ENCODE assay signal across 8 cellular contexts in genomic region chr1:67053535-67053784, GRCh38. TPM values are rescaled to one million over a fixed set of nuclear protein-coding genes. Genes with fewer than 3 reads are reported as not detected.
A peak's percentile ranks its signal among the peaks of the same experiment; 100 is the strongest.
DNase-seq lines count a peak whose midpoint lies in the region; ATAC-seq and TF ChIP-seq lines count a peak whose summit lies in the region.

No MANE protein-coding gene starts in this region.

- WGBS in ectodermal cell, 2 experiments, result 0% methylated on average over 34 of the region's 34 CpGs

- H3K4me1 Mint-ChIP-seq in T-cell (peaks cover 30 to 34% (median 30%) of the 10 kb centered on the region in 3 donors), memory B cell (peaks cover 10% of the 10 kb centered on the region)

- no peaks in the 10 kb centered on the region for H3K27me3 ChIP-seq in ectodermal cell (ENCODE audit: control insufficient read depth, insufficient read depth, low read length, poor library complexity, severe bottlenecking)
- H3K27me3 ChIP-seq in tibial artery, result no peaks in the 10 kb centered on the region

- H3K4me3 ChIP-seq in ectodermal cell (ENCODE audit: insufficient read depth, low read depth, low read length) (peak overlapping the region; percentile 88), tibial artery (peak overlapping the region; percentile 74 to 81)

- intact Hi-C loops in tibial artery (cut with DNase I; ENCODE audit: low total_unique reads), result loop anchor here (5.0 to 10.0 kb wide), 3 partner anchors 36 to 129 kb away; partner anchors contain the start of genes DNAI4 and MIER1

- H3K4me1 ChIP-seq in ectodermal cell (ENCODE audit: control insufficient read depth, insufficient read depth, low read length), result no peaks in the 10 kb centered on the region
- peaks cover 0 to 30% (median 11%) of the 10 kb centered on the region in 4 donors for H3K4me1 ChIP-seq in tibial artery

- H3K27ac Mint-ChIP-seq in T-cell (peak overlapping the region; percentile 92 to 96), memory B cell (peak overlapping the region; percentile 94)

- no peaks in the 10 kb centered on the region for H3K9me3 Mint-ChIP-seq in T-cell
- H3K9me3 Mint-ChIP-seq in memory B cell, result no peaks in the 10 kb centered on the region

- no peak for TF ChIP-seq CTCF in tibial artery (IDR thresholded peaks at IDR 0.05)

- H3K4me3 Mint-ChIP-seq in T-cell, result peak overlapping the region; percentile 87 to 93 (median 89)
- H3K4me3 Mint-ChIP-seq in memory B cell, result peak overlapping the region; percentile 96

- POLR2A ChIA-PET in T-cell (lab: Charles Lee), result interaction anchor here (0.5 to 1.5 kb wide), 6 partner anchors 35 to 375 kb away, joined by 3 read pairs; partner anchors contain the start of genes DNAI4 (in 1 of the 2) and MIER1 (in 1 of the 2)

- CTCF ChIA-PET in T-cell (lab: Charles Lee), result interaction anchor here (0.6 to 1.2 kb wide), 6 partner anchors 58 to 208 kb away, joined by 3 to 9 read pairs (median 4); no protein-coding TSS in a partner anchor

- ATAC-seq in HG02970 (IDR thresholded peaks at IDR 0.05; ENCODE audit: low FRiP score, unreplicated experiment) (peak; percentile 18), T-cell (replicated peaks in 1 of 4) (peak; percentile 40 to 51 (median 48)), memory B cell (ENCODE audit: low read depth) (peak; percentile 37)

- H3K9me3 ChIP-seq in ectodermal cell (ENCODE audit: control insufficient read depth, low read length) (no peaks in the 10 kb centered on the region), tibial artery (no peaks in the 10 kb centered on the region)

- peak; percentile 11 to 15 for DNase-seq in stimulated activated CD4-positive, alpha-beta T cell treated with anti-CD3 and anti-CD28 coated beads, Interleukin-4, amount 100 ng/mL, for 48 hours (ENCODE audit: low read depth in 2 of 2)
- DNase-seq in stimulated activated CD4-positive, alpha-beta T cell treated with anti-CD3 and anti-CD28 coated beads, Interleukin-4, amount 100 ng/mL, for 1 hour, result no peak
- DNase-seq in T-cell (peak in 14 of 34 experiments; percentile 8 to 52 (median 28)), memory B cell (ENCODE audit: low spot score in 2 of 2) (peak; percentile 34 to 54), tibial artery (peak; percentile 42 to 80), NCI-H2171 treated with DMSO at 0.1 percent for 48 hours (lab: John Stamatoyannopoulos, UW) (no peak)

- H3K27me3 Mint-ChIP-seq in T-cell, result no peaks in the 10 kb centered on the region
- H3K27me3 Mint-ChIP-seq in memory B cell, result no peaks in the 10 kb centered on the region

- H3K36me3 Mint-ChIP-seq in T-cell, result peaks cover 17% of the 10 kb centered on the region
- H3K36me3 Mint-ChIP-seq in memory B cell, result peaks cover 4% of the 10 kb centered on the region

- H3K27ac ChIP-seq in ectodermal cell (ENCODE audit: insufficient read depth, low read depth, low read length, poor library complexity, severe bottlenecking) (peak overlapping the region; percentile 90), tibial artery (peak overlapping the region; percentile 92 to 93)

- H3K36me3 ChIP-seq in ectodermal cell (ENCODE audit: control insufficient read depth, insufficient read depth, low read length) (peaks cover 3% of the 10 kb centered on the region), tibial artery (peaks cover 9 to 14% (median 9%) of the 10 kb centered on the region in 3 donors)

RNA-seq across cellular contexts. Expression of gene SLC35D1, which starts 0.5 kb away (rescaled TPM):
- total RNA-seq in T-cell, result 10 to 100 TPM; 11.7 to 16.0 (median 15.2) TPM
- polyA plus RNA-seq in ectodermal cell (2013, experiment 1 of 4), result 4.7 TPM
- 5.2 TPM for polyA plus RNA-seq in ectodermal cell (2013, experiment 2 of 4)
- polyA plus RNA-seq in ectodermal cell (2013, experiment 3 of 4), result 4.0 TPM
- 4.9 TPM for polyA plus RNA-seq in ectodermal cell (2013, experiment 4 of 4)

Comparison
In these comparisons a context has a peak if more than half of its experiments do, and no peak if none do; other contexts are left out.
1. DNase-seq: peak in stimulated activated CD4-positive, alpha-beta T cell treated with anti-CD3 and anti-CD28 coated beads, Interleukin-4, amount 100 ng/mL, for 48 hours (2 of 2), memory B cell (2 of 2) and tibial artery (2 of 2); none in stimulated activated CD4-positive, alpha-beta T cell treated with anti-CD3 and anti-CD28 coated beads, Interleukin-4, amount 100 ng/mL, for 1 hour (single experiment) and NCI-H2171 treated with DMSO at 0.1 percent for 48 hours (single experiment).
2. Peak in every context shown above with its lines, with median percentiles within 50 percentile points of each other: ATAC-seq.